In genomic region chr10:94279835-94280709, GRCh38 we compare ENCODE assay signal across 8 cellular contexts.
A peak's percentile ranks its signal among the peaks of the same experiment; 100 is the strongest.
DNase-seq lines count a peak whose midpoint lies in the region; ATAC-seq and TF ChIP-seq lines count a peak whose summit lies in the region.

No MANE protein-coding gene starts in this region.

- H3K4me3 ChIP-seq in Panc1 (ENCODE audit: low read depth in 2 of 2, low read length in 2 of 2): no peak overlapping the region
- no peak overlapping the region for H3K4me3 ChIP-seq in uterus

- CTCF ChIA-PET in Panc1 (lab: Charles Lee): no interaction called here

- DNase-seq in AG08395 (ENCODE audit: low spot score) (peak; percentile 70), Panc1 (ENCODE audit: low read depth, low spot score) (peak; percentile 57), foreskin keratinocyte (peak; percentile 8 to 23), pons (ENCODE audit: low spot score) (peak; percentile 30), uterus (peak in 1 of 2 donors; percentile 26)
- DNase-seq in activated T-cell treated with anti-CD3 and anti-CD28 coated beads, Interleukin-2, amount 50 U/mL, for 48 hours: peak; percentile 49 to 70

- in situ Hi-C loops in Panc1 (cut with HindIII; ENCODE audit: low pct_unique_long_range_greater_than_20kb, low sequenced_read_pairs): no loop called here

- H3K27me3 ChIP-seq in Panc1 (ENCODE audit: control insufficient read depth, insufficient read depth, low read length) (no peaks in the 10 kb centered on the region), foreskin keratinocyte (no peaks in the 10 kb centered on the region), uterus (no peaks in the 10 kb centered on the region)

- ATAC-seq in GM18511 (IDR thresholded peaks at IDR 0.05; ENCODE audit: unreplicated experiment): peak; percentile 89
- ATAC-seq in HG03280 (IDR thresholded peaks at IDR 0.05; ENCODE audit: unreplicated experiment): peak; percentile 91
- ATAC-seq in Panc1: peak; percentile 95
- peak; percentile 89 for ATAC-seq in foreskin keratinocyte

- no peak for TF ChIP-seq POLR2A in uterus (IDR thresholded peaks at IDR 0.05)

- no peaks in the 10 kb centered on the region; the same call in 1 of the 2 replicates for H3K4me1 ChIP-seq in Panc1 (ENCODE audit: control insufficient read depth, insufficient read depth, low read length)
- H3K4me1 ChIP-seq in foreskin keratinocyte: no peaks in the 10 kb centered on the region
- H3K4me1 ChIP-seq in uterus: peaks cover 0 to 3% of the 10 kb centered on the region in 2 donors

- H3K36me3 ChIP-seq in Panc1 (ENCODE audit: control insufficient read depth, insufficient read depth, low read length): peaks cover 36% of the 10 kb centered on the region
- no peaks in the 10 kb centered on the region for H3K36me3 ChIP-seq in uterus

- BruUV-seq in Panc1 (replicated peaks; lab: Mats Ljungman, UMichigan): no TSS peak

- H3K9me3 ChIP-seq in Panc1 (ENCODE audit: control insufficient read depth, insufficient read depth, low read depth, low read length) (no peaks in the 10 kb centered on the region), uterus (no peaks in the 10 kb centered on the region)

- peak; percentile 99 for TF ChIP-seq CTCF in Panc1 (IDR thresholded peaks at IDR 0.05)
- peak; percentile 80 for TF ChIP-seq CTCF in foreskin keratinocyte (conservative IDR thresholded peaks at IDR 0.05)
- peak; percentile 44 to 72 (median 57) for TF ChIP-seq CTCF in uterus (IDR thresholded peaks at IDR 0.05)

- no peak overlapping the region for H3K27ac ChIP-seq in Panc1 (ENCODE audit: low read length)
- H3K27ac ChIP-seq in foreskin keratinocyte: no peak overlapping the region
- no peak overlapping the region for H3K27ac ChIP-seq in uterus

- POLR2A ChIA-PET in Panc1 (lab: Charles Lee): no interaction called here

- intact Hi-C loops in Panc1 (cut with micrococcal nuclease; ENCODE audit: unreplicated experiment) (no loop called here), uterus (cut with DNase I; ENCODE audit: low total_unique reads) (no loop called here)
